Comparison of ENCODE assay signal across 1 cellular context in genomic region chr5:177557041-177557647, GRCh38.
TF ChIP-seq lines count a peak whose summit lies in the region.

No MANE protein-coding gene starts in this region.

TF ChIP-seq in HepG2, 621 proteins besides CTCF, POLR2A, EP300 and RAD21 (continued from another document):
- TF ChIP-seq HHEX (CRISPR knock-in tag; IDR thresholded peaks at IDR 0.05) (no peak), HNF4A (CRISPR knock-in tag; IDR thresholded peaks at IDR 0.05) (peak; percentile 75), HOXA3 (CRISPR knock-in tag; IDR thresholded peaks at IDR 0.05) (0 out of 2 replicates have a peak, but pooled peaks have one; percentile 5), ZBTB21 (CRISPR knock-in tag; IDR thresholded peaks at IDR 0.05) (no peak), RAD51 (IDR thresholded peaks at IDR 0.05; ENCODE audit: borderline replicate concordance) (peak; percentile 78)
